36 cellular contexts compared by ENCODE assay signal in genomic region chr20:54704032-54704635, GRCh38.
"Had no signal": no experiment of that assay in that cellular context is flagged by ENCODE, and none has a peak within 500 bp of the region (broad histone marks: within the 10 kb centered on the region; RNA-seq: fewer than 3 reads in every experiment).

No MANE protein-coding gene starts in this region.

- H3K27me3 Mint-ChIP-seq: activated B cell treated with CpG ODN at 0.5 μM for 24 hours; activated CD4-positive, alpha-beta memory T cell treated with anti-CD3 and anti-CD28 coated beads, Interleukin-2, amount 10 ng/mL, durations not matched to agents 7 days and 5 days; activated CD4-positive, alpha-beta T cell treated with anti-CD3 and anti-CD28 coated beads, Interleukin-2, amount 10 ng/mL, durations not matched to agents 7 days and 5 days; activated CD8-positive, alpha-beta memory T cell treated with anti-CD3 and anti-CD28 coated beads, Interleukin-2, amount 10 ng/mL, durations not matched to agents 7 days and 5 days; activated naive CD4-positive, alpha-beta T cell treated with anti-CD3 and anti-CD28 coated beads, Interleukin-2, amount 10 ng/mL, durations not matched to agents 7 days and 5 days; activated naive CD8-positive, alpha-beta T cell treated with anti-CD3 and anti-CD28 coated beads, Interleukin-2, amount 10 ng/mL, durations not matched to agents 7 days and 5 days; activated naive CD8-positive, alpha-beta T cell treated with anti-CD3 and anti-CD28 coated beads, Interleukin-2, amount 50 U/mL, for 24 hours; central memory CD8-positive, alpha-beta T cell had no signal

- H3K27me3 ChIP-seq: ascending aorta, cardiac muscle cell had no signal

- H3K4me3 ChIP-seq: ascending aorta, cardiac muscle cell had no signal

- H3K4me1 Mint-ChIP-seq: activated B cell treated with CpG ODN at 0.5 μM for 24 hours; activated CD4-positive, alpha-beta memory T cell treated with anti-CD3 and anti-CD28 coated beads, Interleukin-2, amount 10 ng/mL, durations not matched to agents 7 days and 5 days; activated CD4-positive, alpha-beta T cell treated with anti-CD3 and anti-CD28 coated beads, Interleukin-2, amount 10 ng/mL, durations not matched to agents 7 days and 5 days; activated CD8-positive, alpha-beta memory T cell treated with anti-CD3 and anti-CD28 coated beads, Interleukin-2, amount 10 ng/mL, durations not matched to agents 7 days and 5 days; activated naive CD4-positive, alpha-beta T cell treated with anti-CD3 and anti-CD28 coated beads, Interleukin-2, amount 10 ng/mL, durations not matched to agents 7 days and 5 days; activated naive CD4-positive, alpha-beta T cell treated with anti-CD3 and anti-CD28 coated beads, Interleukin-2, amount 50 U/mL, for 24 hours; activated naive CD8-positive, alpha-beta T cell treated with anti-CD3 and anti-CD28 coated beads, Interleukin-2, amount 10 ng/mL, durations not matched to agents 7 days and 5 days; activated naive CD8-positive, alpha-beta T cell treated with anti-CD3 and anti-CD28 coated beads, Interleukin-2, amount 50 U/mL, for 24 hours; brain; central memory CD8-positive, alpha-beta T cell had no signal

- H3K36me3 Mint-ChIP-seq: activated CD8-positive, alpha-beta memory T cell treated with anti-CD3 and anti-CD28 coated beads, Interleukin-2, amount 10 ng/mL, durations not matched to agents 7 days and 5 days; activated naive CD4-positive, alpha-beta T cell treated with anti-CD3 and anti-CD28 coated beads, Interleukin-2, amount 10 ng/mL, durations not matched to agents 7 days and 5 days; activated naive CD4-positive, alpha-beta T cell treated with anti-CD3 and anti-CD28 coated beads, Interleukin-2, amount 50 U/mL, for 24 hours; activated naive CD8-positive, alpha-beta T cell; activated naive CD8-positive, alpha-beta T cell treated with anti-CD3 and anti-CD28 coated beads, Interleukin-2, amount 10 ng/mL, durations not matched to agents 7 days and 5 days; brain had no signal

- H3K36me3 ChIP-seq: ascending aorta, cardiac muscle cell had no signal

- H3K9me3 Mint-ChIP-seq: activated B cell treated with CpG ODN at 0.5 μM for 24 hours; activated CD4-positive, alpha-beta memory T cell treated with anti-CD3 and anti-CD28 coated beads, Interleukin-2, amount 10 ng/mL, durations not matched to agents 7 days and 5 days; activated CD4-positive, alpha-beta T cell treated with anti-CD3 and anti-CD28 coated beads, Interleukin-2, amount 10 ng/mL, durations not matched to agents 7 days and 5 days; activated naive CD4-positive, alpha-beta T cell treated with anti-CD3 and anti-CD28 coated beads, Interleukin-2, amount 10 ng/mL, durations not matched to agents 7 days and 5 days; activated naive CD4-positive, alpha-beta T cell treated with anti-CD3 and anti-CD28 coated beads, Interleukin-2, amount 50 U/mL, for 24 hours; activated naive CD8-positive, alpha-beta T cell treated with anti-CD3 and anti-CD28 coated beads, Interleukin-2, amount 10 ng/mL, durations not matched to agents 7 days and 5 days; activated naive CD8-positive, alpha-beta T cell treated with anti-CD3 and anti-CD28 coated beads, Interleukin-2, amount 50 U/mL, for 24 hours; activated T-cell treated with anti-CD3 and anti-CD28 coated beads, Interleukin-2, amount 50 U/mL, for 24 hours; activated T-helper 2 cell treated with anti-CD3 and anti-CD28 coated beads, Interferon-gamma antibody, Interleukin-2, Interleukin-4, amounts not matched to agents 10 μg/mL and 5 μg/mL and 100 μg/mL, durations not matched to agents 14 hours and 24 hours and 36 hours; central memory CD8-positive, alpha-beta T cell; T-helper 1 cell treated with Interleukin-12 subunit alpha and Interleukin-12 subunit beta and Interleukin-4 antibody, amounts not matched to agents 30 μg/mL and 1 μg/mL, for 36 hours; T-helper 2 cell treated with Interferon-gamma antibody and Interleukin-4, amounts not matched to agents 5 μg/mL and 100 μg/mL, for 36 hours had no signal

- H3K4me3 Mint-ChIP-seq: activated B cell treated with CpG ODN at 0.5 μM for 24 hours; activated CD4-positive, alpha-beta memory T cell treated with anti-CD3 and anti-CD28 coated beads, Interleukin-2, amount 10 ng/mL, durations not matched to agents 7 days and 5 days; activated CD4-positive, alpha-beta T cell treated with anti-CD3 and anti-CD28 coated beads, Interleukin-2, amount 10 ng/mL, durations not matched to agents 7 days and 5 days; activated CD8-positive, alpha-beta memory T cell treated with anti-CD3 and anti-CD28 coated beads, Interleukin-2, amount 10 ng/mL, durations not matched to agents 7 days and 5 days; activated CD8-positive, alpha-beta T cell treated with anti-CD3 and anti-CD28 coated beads, Interleukin-2, amount 10 ng/mL, durations not matched to agents 7 days and 5 days; activated naive CD4-positive, alpha-beta T cell treated with anti-CD3 and anti-CD28 coated beads, Interleukin-2, amount 10 ng/mL, durations not matched to agents 7 days and 5 days; activated naive CD4-positive, alpha-beta T cell treated with anti-CD3 and anti-CD28 coated beads, Interleukin-2, amount 50 U/mL, for 24 hours; activated naive CD8-positive, alpha-beta T cell; activated naive CD8-positive, alpha-beta T cell treated with anti-CD3 and anti-CD28 coated beads, Interleukin-2, amount 10 ng/mL, durations not matched to agents 7 days and 5 days; activated naive CD8-positive, alpha-beta T cell treated with anti-CD3 and anti-CD28 coated beads, Interleukin-2, amount 50 U/mL, for 24 hours; activated T-cell treated with anti-CD3 and anti-CD28 coated beads, Interleukin-2, amount 50 U/mL, for 24 hours; brain; central memory CD8-positive, alpha-beta T cell; T-helper 1 cell treated with Interleukin-12 subunit alpha and Interleukin-12 subunit beta and Interleukin-4 antibody, amounts not matched to agents 30 μg/mL and 1 μg/mL, for 36 hours; T-helper 2 cell treated with Interferon-gamma antibody and Interleukin-4, amounts not matched to agents 5 μg/mL and 100 μg/mL, for 36 hours had no signal

- H3K27ac ChIP-seq: ascending aorta, cardiac muscle cell, VCaP had no signal

- H3K9me3 ChIP-seq: ascending aorta had no signal

- ATAC-seq: activated CD8-positive, alpha-beta memory T cell treated with anti-CD3 and anti-CD28 coated beads, Interleukin-2, amount 10 ng/mL, durations not matched to agents 7 days and 5 days; activated CD8-positive, alpha-beta T cell treated with anti-CD3 and anti-CD28 coated beads, Interleukin-2, amount 10 ng/mL, durations not matched to agents 7 days and 5 days; activated naive CD8-positive, alpha-beta T cell treated with anti-CD3 and anti-CD28 coated beads, Interleukin-2, amount 50 U/mL, for 24 hours had no signal

- FAIRE-seq: bronchial epithelial cell, TTC549 had no signal

- DNase-seq: activated B cell treated with CpG ODN at 0.5 μM for 24 hours; activated CD4-positive, alpha-beta memory T cell treated with anti-CD3 and anti-CD28 coated beads, Interleukin-2, amount 10 ng/mL, durations not matched to agents 7 days and 5 days; activated CD4-positive, alpha-beta T cell treated with anti-CD3 and anti-CD28 coated beads for 4 hours; activated CD4-positive, alpha-beta T cell treated with anti-CD3 and anti-CD28 coated beads, Interleukin-2, amount 10 ng/mL, durations not matched to agents 7 days and 5 days; activated CD4-positive, alpha-beta T cell treated with anti-CD3 and anti-CD28 coated beads, Interleukin-2, amount 50 U/mL, for 48 hours; activated CD4-positive, CD25-positive, alpha-beta regulatory T cell treated with anti-CD3 and anti-CD28 coated beads, Interleukin-2, amount 50 U/mL, for 72 hours; activated CD8-positive, alpha-beta memory T cell treated with anti-CD3 and anti-CD28 coated beads for 24 hours; activated CD8-positive, alpha-beta memory T cell treated with anti-CD3 and anti-CD28 coated beads, Interleukin-2, amount 10 ng/mL, durations not matched to agents 7 days and 5 days; activated CD8-positive, alpha-beta memory T cell treated with anti-CD3 and anti-CD28 coated beads, Interleukin-2, amount 50 U/mL, for 48 hours; activated CD8-positive, alpha-beta T cell treated with anti-CD3 and anti-CD28 coated beads, Interleukin-2, amount 10 ng/mL, durations not matched to agents 7 days and 5 days; activated effector memory CD4-positive, alpha-beta T cell treated with Interleukin-2 at 50 U/mL for 16 hours; activated gamma-delta T cell; activated naive CD4-positive, alpha-beta T cell treated with anti-CD3 and anti-CD28 coated beads, Interleukin-2, amount 10 ng/mL, durations not matched to agents 7 days and 5 days; activated naive CD4-positive, alpha-beta T cell treated with Interleukin-2 at 50 U/mL for 16 hours; activated naive CD8-positive, alpha-beta T cell treated with anti-CD3 and anti-CD28 coated beads, Interleukin-2, amount 10 ng/mL, durations not matched to agents 7 days and 5 days; activated naive CD8-positive, alpha-beta T cell treated with anti-CD3 and anti-CD28 coated beads, Interleukin-2, amount 50 U/mL, for 24 hours; activated T-cell treated with anti-CD3 and anti-CD28 coated beads, Interleukin-2, amount 50 U/mL, for 24 hours; activated T-cell treated with anti-CD3 and anti-CD28 coated beads, Interleukin-2, amount 50 U/mL, for 48 hours; amygdala; anterior cingulate cortex; caudate nucleus; cerebellar nuclear complex; T-helper 2 cell; T-helper 9 cell had no signal

- H3K4me1 ChIP-seq: ascending aorta had no signal

- H3K27ac Mint-ChIP-seq: activated B cell treated with CpG ODN at 0.5 μM for 24 hours; activated CD4-positive, alpha-beta memory T cell treated with anti-CD3 and anti-CD28 coated beads, Interleukin-2, amount 10 ng/mL, durations not matched to agents 7 days and 5 days; activated CD4-positive, alpha-beta T cell treated with anti-CD3 and anti-CD28 coated beads, Interleukin-2, amount 10 ng/mL, durations not matched to agents 7 days and 5 days; activated CD8-positive, alpha-beta memory T cell treated with anti-CD3 and anti-CD28 coated beads, Interleukin-2, amount 10 ng/mL, durations not matched to agents 7 days and 5 days; activated CD8-positive, alpha-beta T cell treated with anti-CD3 and anti-CD28 coated beads, Interleukin-2, amount 10 ng/mL, durations not matched to agents 7 days and 5 days; activated naive CD4-positive, alpha-beta T cell treated with anti-CD3 and anti-CD28 coated beads, Interleukin-2, amount 10 ng/mL, durations not matched to agents 7 days and 5 days; activated naive CD4-positive, alpha-beta T cell treated with anti-CD3 and anti-CD28 coated beads, Interleukin-2, amount 50 U/mL, for 24 hours; activated naive CD8-positive, alpha-beta T cell; activated naive CD8-positive, alpha-beta T cell treated with anti-CD3 and anti-CD28 coated beads, Interleukin-2, amount 10 ng/mL, durations not matched to agents 7 days and 5 days; activated naive CD8-positive, alpha-beta T cell treated with anti-CD3 and anti-CD28 coated beads, Interleukin-2, amount 50 U/mL, for 24 hours; activated T-cell treated with anti-CD3 and anti-CD28 coated beads, Interleukin-2, amount 50 U/mL, for 24 hours; activated T-helper 2 cell treated with anti-CD3 and anti-CD28 coated beads, Interferon-gamma antibody, Interleukin-2, Interleukin-4, amounts not matched to agents 10 μg/mL and 5 μg/mL and 100 μg/mL, durations not matched to agents 14 hours and 24 hours and 36 hours; brain; T-helper 1 cell treated with Interleukin-12 subunit alpha and Interleukin-12 subunit beta and Interleukin-4 antibody, amounts not matched to agents 30 μg/mL and 1 μg/mL, for 36 hours; T-helper 2 cell treated with Interferon-gamma antibody and Interleukin-4, amounts not matched to agents 5 μg/mL and 100 μg/mL, for 36 hours had no signal
